8 cellular contexts compared by ENCODE assay signal in the genomic region with DNA sequence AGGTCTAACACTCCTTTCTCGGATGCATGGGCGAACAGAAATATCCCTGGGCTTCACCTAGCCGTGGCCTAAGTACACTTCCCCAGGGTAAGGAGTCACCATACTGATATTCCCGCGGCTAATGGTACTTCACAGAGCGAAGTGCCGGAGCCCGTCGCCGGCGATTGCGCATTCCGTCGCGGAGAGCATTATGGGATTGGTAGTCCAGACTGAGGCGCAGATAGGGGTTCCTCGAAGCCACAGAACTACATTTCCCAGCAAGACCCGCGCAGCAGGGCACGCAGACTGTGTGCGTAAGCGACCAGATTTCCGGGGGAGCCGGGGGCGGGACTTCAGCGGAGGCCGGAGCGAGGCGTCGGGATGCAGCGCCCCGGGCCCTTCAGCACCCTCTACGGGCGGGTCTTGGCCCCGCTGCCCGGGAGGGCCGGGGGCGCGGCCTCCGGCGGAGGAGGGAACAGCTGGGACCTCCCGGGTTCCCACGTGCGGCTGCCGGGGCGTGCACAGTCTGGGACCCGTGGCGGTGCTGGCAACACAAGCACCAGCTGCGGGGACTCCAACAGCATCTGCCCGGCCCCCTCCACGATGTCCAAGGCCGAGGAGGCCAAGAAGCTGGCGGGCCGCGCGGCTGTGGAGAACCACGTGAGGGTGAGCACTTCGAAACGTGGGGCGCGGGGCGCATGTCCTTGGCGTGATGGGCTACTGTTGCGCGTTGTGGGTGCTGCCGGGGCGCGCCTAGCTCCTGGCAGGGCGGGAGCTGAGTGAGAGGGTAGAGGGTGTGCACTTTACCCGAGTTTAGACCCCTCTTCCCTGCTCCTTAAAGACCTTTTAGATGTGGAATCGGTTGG. TPM values are rescaled to one million over a fixed set of nuclear protein-coding genes. Genes with fewer than 3 reads are reported as not detected.
DNase-seq lines count a peak whose midpoint lies in the region; ATAC-seq, FAIRE-seq and TF ChIP-seq lines count a peak whose summit lies in the region.

TSS of gene RPIA (plus strand) at position 335 of the 845 bp plus-strand sequence. CDS start at position 361, 26 bp downstream.

- H3K4me1 ChIP-seq in A549 (peaks cover 4% of the 10 kb centered on the region; the same call in 2 of the 3 replicates), body of pancreas (peaks cover 48% of the 10 kb centered on the region), gastrocnemius medialis (peaks cover 45 to 49% of the 10 kb centered on the region in 2 donors)

- H3K27ac ChIP-seq in A549: peak within 1 kb of the TSS; percentile 91 to 92
- peak within 1 kb of the TSS; percentile 80 to 95 (median 92) for H3K27ac ChIP-seq in body of pancreas
- H3K27ac ChIP-seq in gastrocnemius medialis: peak within 1 kb of the TSS; percentile 86 to 93 (median 90)

- TF ChIP-seq EP300 in A549 (IDR thresholded peaks at IDR 0.05): no peak

- in situ Hi-C loops in gastrocnemius medialis (cut with MboI; ENCODE audit: low sequenced_read_pairs in 4 of 4): no loop called here

- H3K27me3 ChIP-seq in body of pancreas (no peaks in the 10 kb centered on the region), gastrocnemius medialis (no peaks in the 10 kb centered on the region)

- FAIRE-seq in A549 (lab: Jason Lieb, UNC) (no peak), TTC549 (lab: Jason Lieb, UNC) (peak; percentile 89)

- no peaks in the 10 kb centered on the region for H3K36me3 ChIP-seq in body of pancreas (replicated peaks in 1 of 2; ENCODE audit: insufficient read depth in 1 of 2, low read depth in 2 of 2)
- H3K36me3 ChIP-seq in gastrocnemius medialis: no peaks in the 10 kb centered on the region

- peak; percentile 93 to 98 for ATAC-seq in A549
- ATAC-seq in HG03066 (IDR thresholded peaks at IDR 0.05; ENCODE audit: low read depth, unreplicated experiment): peak; percentile 96
- ATAC-seq in body of pancreas: peak; percentile 97
- peak; percentile 92 to 97 for ATAC-seq in gastrocnemius medialis

- DNase-seq in A549 (ENCODE audit: low read depth in 1 of 2, low spot score in 1 of 2) (peak; percentile 94 to 99), NCI-H2107 treated with DMSO at 0.1 percent for 48 hours (lab: John Stamatoyannopoulos, UW; ENCODE audit: unreplicated experiment) (peak; percentile 97), body of pancreas (peak; percentile 99 to 100 (median 99)), iPS DF 4.7 (ENCODE audit: extremely low read depth, low spot score) (peak; percentile 97), gastrocnemius medialis (peak; percentile 99)

- intact Hi-C loops in body of pancreas (cut with DNase I): no loop called here
- intact Hi-C loops in gastrocnemius medialis (cut with DNase I; ENCODE audit: low total_unique reads): loop anchor here (1.0 to 10.0 kb wide), 2 partner anchors 64 to 627 kb away; partner anchors contain the start of genes EIF2AK3 and SMYD1

- H3K4me3 ChIP-seq in A549 (peak within 1 kb of the TSS; percentile 65), body of pancreas (peak within 1 kb of the TSS; percentile 44 to 55), gastrocnemius medialis (peak within 1 kb of the TSS; percentile 76 to 94 (median 84))

- TF ChIP-seq RAD21 in A549 (conservative IDR thresholded peaks at IDR 0.05 in 1 of 2, IDR thresholded peaks at IDR 0.05 in 1 of 2): peak in 1 of 2 experiments; percentile 22; a peak in 2 of 5 replicates

- peak; percentile 82 for TF ChIP-seq POLR2A in A549 (IDR thresholded peaks at IDR 0.05; ENCODE audit: low read length)
- TF ChIP-seq POLR2A in GM18526 (IDR thresholded peaks at IDR 0.05; ENCODE audit: extremely low read depth, insufficient read length): peak; percentile 55
- peak; percentile 64 to 92 (median 90) for TF ChIP-seq POLR2A in body of pancreas (IDR thresholded peaks at IDR 0.05)
- peak; percentile 80 to 86 for TF ChIP-seq POLR2A in gastrocnemius medialis (IDR thresholded peaks at IDR 0.05)

- POLR2A ChIA-PET in A549 (lab: Yijun Ruan, JAX): interaction anchor here (0.7 to 1.0 kb wide), 2 partner anchors 20 kb away, joined by 3 to 4 read pairs; no protein-coding TSS in a partner anchor

- CTCF ChIA-PET in A549 (lab: Yijun Ruan, JAX): interaction anchor here (0.7 to 4.5 kb wide), 15 partner anchors 9 to 102 kb away, joined by 3 to 22 read pairs (median 5); no protein-coding TSS in a partner anchor

- TF ChIP-seq CTCF in A549 (IDR thresholded peaks at IDR 0.05) (peak; percentile 61), body of pancreas (IDR thresholded peaks at IDR 0.05) (peak; percentile 57 to 92 (median 62)), gastrocnemius medialis (IDR thresholded peaks at IDR 0.05 in 4 of 5, conservative IDR thresholded peaks at IDR 0.05 in 1 of 5) (peak; percentile 41 to 86 (median 71))

- 2% methylated on average over 46 of the region's 71 CpGs for WGBS in A549 (ENCODE audit: missing lambda C conversion rate)
- 0% methylated on average over 23 to 63 of the region's 71 CpGs for WGBS in body of pancreas, 2 donors

- peak within 1 kb of the TSS; percentile 89 for H3K4me2 ChIP-seq in A549

- H3K9me3 ChIP-seq in A549: peaks cover 8% of the 10 kb centered on the region; the same call in 1 of the 3 replicates
- no peaks in the 10 kb centered on the region for H3K9me3 ChIP-seq in body of pancreas
- no peaks in the 10 kb centered on the region for H3K9me3 ChIP-seq in gastrocnemius medialis

TF ChIP-seq in A549, 52 proteins besides CTCF, POLR2A, EP300 and RAD21 (continues in another document):
- no peak for TF ChIP-seq MAFK (IDR thresholded peaks at IDR 0.05; ENCODE audit: partially characterized antibody)
- TF ChIP-seq HEYL (CRISPR knock-in tag; IDR thresholded peaks at IDR 0.05): no peak
- TF ChIP-seq HOXA7 (CRISPR knock-in tag; IDR thresholded peaks at IDR 0.05): no peak
- TF ChIP-seq, protein P1, sequence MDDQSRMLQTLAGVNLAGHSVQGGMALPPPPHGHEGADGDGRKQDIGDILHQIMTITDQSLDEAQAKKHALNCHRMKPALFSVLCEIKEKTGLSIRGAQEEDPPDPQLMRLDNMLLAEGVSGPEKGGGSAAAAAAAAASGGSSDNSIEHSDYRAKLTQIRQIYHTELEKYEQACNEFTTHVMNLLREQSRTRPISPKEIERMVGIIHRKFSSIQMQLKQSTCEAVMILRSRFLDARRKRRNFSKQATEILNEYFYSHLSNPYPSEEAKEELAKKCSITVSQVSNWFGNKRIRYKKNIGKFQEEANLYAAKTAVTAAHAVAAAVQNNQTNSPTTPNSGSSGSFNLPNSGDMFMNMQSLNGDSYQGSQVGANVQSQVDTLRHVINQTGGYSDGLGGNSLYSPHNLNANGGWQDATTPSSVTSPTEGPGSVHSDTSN (IDR thresholded peaks at IDR 0.05): no peak; the same call in 1 of the 2 replicates
- TF ChIP-seq HDAC2 (IDR thresholded peaks at IDR 0.05): peak; percentile 79; the same call in 1 of the 2 replicates
- TF ChIP-seq MYC (IDR thresholded peaks at IDR 0.05; ENCODE audit: borderline replicate concordance, low read length): peak; percentile 94
- TF ChIP-seq JUN (IDR thresholded peaks at IDR 0.05): peak; percentile 82 to 86; a peak in 4 of 5 replicates
- TF ChIP-seq ZSCAN20 (CRISPR knock-in tag; IDR thresholded peaks at IDR 0.05): no peak
- TF ChIP-seq BHLHE40 (IDR thresholded peaks at IDR 0.05; ENCODE audit: low read depth, low read length): 0 out of 2 replicates have a peak, but pooled peaks have one; percentile 41
- TF ChIP-seq, protein P2, sequence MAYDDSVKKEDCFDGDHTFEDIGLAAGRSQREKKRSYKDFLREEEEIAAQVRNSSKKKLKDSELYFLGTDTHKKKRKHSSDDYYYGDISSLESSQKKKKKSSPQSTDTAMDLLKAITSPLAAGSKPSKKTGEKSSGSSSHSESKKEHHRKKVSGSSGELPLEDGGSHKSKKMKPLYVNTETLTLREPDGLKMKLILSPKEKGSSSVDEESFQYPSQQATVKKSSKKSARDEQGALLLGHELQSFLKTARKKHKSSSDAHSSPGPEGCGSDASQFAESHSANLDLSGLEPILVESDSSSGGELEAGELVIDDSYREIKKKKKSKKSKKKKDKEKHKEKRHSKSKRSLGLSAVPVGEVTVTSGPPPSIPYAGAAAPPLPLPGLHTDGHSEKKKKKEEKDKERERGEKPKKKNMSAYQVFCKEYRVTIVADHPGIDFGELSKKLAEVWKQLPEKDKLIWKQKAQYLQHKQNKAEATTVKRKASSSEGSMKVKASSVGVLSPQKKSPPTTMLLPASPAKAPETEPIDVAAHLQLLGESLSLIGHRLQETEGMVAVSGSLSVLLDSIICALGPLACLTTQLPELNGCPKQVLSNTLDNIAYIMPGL (CRISPR knock-in tag; IDR thresholded peaks at IDR 0.05; ENCODE audit: borderline replicate concordance): 0 out of 2 replicates have a peak, but pooled peaks have one; percentile 77
- 0 out of 2 replicates have a peak, but pooled peaks have one; percentile 14 for TF ChIP-seq HOXB5 (CRISPR knock-in tag; IDR thresholded peaks at IDR 0.05)
- TF ChIP-seq, protein P3, sequence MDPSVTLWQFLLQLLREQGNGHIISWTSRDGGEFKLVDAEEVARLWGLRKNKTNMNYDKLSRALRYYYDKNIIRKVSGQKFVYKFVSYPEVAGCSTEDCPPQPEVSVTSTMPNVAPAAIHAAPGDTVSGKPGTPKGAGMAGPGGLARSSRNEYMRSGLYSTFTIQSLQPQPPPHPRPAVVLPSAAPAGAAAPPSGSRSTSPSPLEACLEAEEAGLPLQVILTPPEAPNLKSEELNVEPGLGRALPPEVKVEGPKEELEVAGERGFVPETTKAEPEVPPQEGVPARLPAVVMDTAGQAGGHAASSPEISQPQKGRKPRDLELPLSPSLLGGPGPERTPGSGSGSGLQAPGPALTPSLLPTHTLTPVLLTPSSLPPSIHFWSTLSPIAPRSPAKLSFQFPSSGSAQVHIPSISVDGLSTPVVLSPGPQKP (IDR thresholded peaks at IDR 0.05; ENCODE audit: low read depth, low read length): no peak
- peak; percentile 31; the same call in 1 of the 3 replicates for TF ChIP-seq SMC3 (IDR thresholded peaks at IDR 0.05)
- TF ChIP-seq, protein P4, sequence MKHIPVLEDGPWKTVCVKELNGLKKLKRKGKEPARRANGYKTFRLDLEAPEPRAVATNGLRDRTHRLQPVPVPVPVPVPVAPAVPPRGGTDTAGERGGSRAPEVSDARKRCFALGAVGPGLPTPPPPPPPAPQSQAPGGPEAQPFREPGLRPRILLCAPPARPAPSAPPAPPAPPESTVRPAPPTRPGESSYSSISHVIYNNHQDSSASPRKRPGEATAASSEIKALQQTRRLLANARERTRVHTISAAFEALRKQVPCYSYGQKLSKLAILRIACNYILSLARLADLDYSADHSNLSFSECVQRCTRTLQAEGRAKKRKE (CRISPR knock-in tag; IDR thresholded peaks at IDR 0.05; ENCODE audit: low read depth): peak; percentile 48; the same call in 1 of the 2 replicates
- TF ChIP-seq MAZ (IDR thresholded peaks at IDR 0.05; ENCODE audit: borderline replicate concordance, low read depth, low read length): peak; percentile 58; the same call in 1 of the 2 replicates

RNA-seq across cellular contexts. Expression of gene RPIA, which starts in this region (rescaled TPM):
- 19.1 and 27.0 TPM in 2 replicates for polyA plus RNA-seq in A549 (2011; rRNA removed)
- polyA plus RNA-seq in A549 (2012; cell fraction: cytosol; rRNA removed): 21.8 and 23.3 TPM in 2 replicates
- polyA plus RNA-seq in A549 (2012; cell fraction: nucleus; rRNA removed): 9.0 and 9.3 TPM in 2 replicates
- 21.1 to 25.2 TPM (median 23.3 TPM) in 3 replicates for polyA plus RNA-seq in A549 (2017; fragmentation: RNase III; extraction: RNeasy Plus Mini Kit Qiagen cat#74134 plus additional on column Dnase treatment)
- 13.6 and 14.3 TPM in 2 replicates for polyA minus RNA-seq in A549 (2011; rRNA and poly(A)+ RNA removed)
- 10 to 100 TPM; 10.9 to 18.5 TPM for total RNA-seq in body of pancreas
- total RNA-seq in gastrocnemius medialis: 1 to 10 TPM; 3.3 to 6.8 (median 5.9) TPM

Comparison
In these comparisons a context has a peak if more than half of its experiments do, and no peak if none do; other contexts are left out.
1. Peak in every context shown above with its lines: DNase-seq, ATAC-seq, H3K4me3 ChIP-seq and H3K27ac ChIP-seq.